ENCODE assay signal across 23 cellular contexts in genomic region chr6:150732765-150733539, GRCh38.
DNase-seq lines count a peak whose midpoint lies in the region; ATAC-seq and TF ChIP-seq lines count a peak whose summit lies in the region.
"Had no signal": no experiment of that assay in that cellular context is flagged by ENCODE, and none has a peak within 500 bp of the region (broad histone marks: within the 10 kb centered on the region; RNA-seq: fewer than 3 reads in every experiment).

No MANE protein-coding gene starts in this region.

- CTCF ChIA-PET in GM10248 (lab: Yijun Ruan, JAX), result interaction anchor here (1.2 kb wide), 1 partner anchor 316 kb away, joined by 3 read pairs; no protein-coding TSS in a partner anchor

- H3K27ac Mint-ChIP-seq in activated naive CD8-positive, alpha-beta T cell treated with anti-CD3 and anti-CD28 coated beads for 36 hours, result no peak overlapping the region
- H3K27ac Mint-ChIP-seq: activated T-helper 2 cell treated with anti-CD3 and anti-CD28 coated beads, Interferon-gamma antibody, Interleukin-2, Interleukin-4, amounts not matched to agents 10 μg/mL and 5 μg/mL and 100 μg/mL, durations not matched to agents 14 hours and 24 hours and 36 hours; CD4-positive, alpha-beta memory T cell; mesothelial cell of epicardium; neural progenitor cell; stimulated activated naive CD8-positive, alpha-beta T cell treated with anti-CD3 and anti-CD28 coated beads, Interleukin-15, Interleukin-2, amounts not matched to agents 100 ng/mL and 50 ng/mL, for 24 hours; T-cell; WTC11 had no signal

- TF ChIP-seq CTCF in GM10248 (IDR thresholded peaks at IDR 0.05; ENCODE audit: control extremely low read depth, extremely low read depth, low read depth, missing control alignments), result no peak
- no peak for TF ChIP-seq CTCF in OCI-LY1 (IDR thresholded peaks at IDR 0.05; ENCODE audit: low read length)
- TF ChIP-seq CTCF in left ventricle myocardium inferior (IDR thresholded peaks at IDR 0.05; ENCODE audit: borderline replicate concordance), result no peak

- H3K79me2 ChIP-seq in OCI-LY1 (ENCODE audit: insufficient read depth, low read length), result peaks cover 78% of the 10 kb centered on the region

- no peaks in the 10 kb centered on the region for H3K9me2 ChIP-seq in OCI-LY1 (ENCODE audit: low read depth, low read length)

- POLR2A ChIA-PET in GM10248 (lab: Yijun Ruan, JAX), result no interaction called here

- no peaks in the 10 kb centered on the region for H3K27me3 Mint-ChIP-seq in activated naive CD8-positive, alpha-beta T cell treated with anti-CD3 and anti-CD28 coated beads for 36 hours
- H3K27me3 Mint-ChIP-seq: CD4-positive, alpha-beta memory T cell; stimulated activated naive CD8-positive, alpha-beta T cell treated with anti-CD3 and anti-CD28 coated beads, Interleukin-15, Interleukin-2, amounts not matched to agents 100 ng/mL and 50 ng/mL, for 24 hours; T-cell had no signal

- H3K4me3 Mint-ChIP-seq in activated naive CD8-positive, alpha-beta T cell treated with anti-CD3 and anti-CD28 coated beads for 36 hours, result no peak overlapping the region
- H3K4me3 Mint-ChIP-seq: CD4-positive, alpha-beta memory T cell; mesothelial cell of epicardium; neural progenitor cell; stimulated activated naive CD8-positive, alpha-beta T cell treated with anti-CD3 and anti-CD28 coated beads, Interleukin-15, Interleukin-2, amounts not matched to agents 100 ng/mL and 50 ng/mL, for 24 hours; T-cell; WTC11 had no signal

- H3K9me3 ChIP-seq in OCI-LY1 (ENCODE audit: low read length) (no peaks in the 10 kb centered on the region), left ventricle myocardium inferior (replicated peaks) (no peaks in the 10 kb centered on the region)
- H3K9me3 ChIP-seq: HAP-1 had no signal

- no peaks in the 10 kb centered on the region for H3K36me3 Mint-ChIP-seq in activated naive CD8-positive, alpha-beta T cell treated with anti-CD3 and anti-CD28 coated beads for 36 hours
- H3K36me3 Mint-ChIP-seq: T-cell, WTC11 had no signal

- no peaks in the 10 kb centered on the region for H3K9me3 Mint-ChIP-seq in activated naive CD8-positive, alpha-beta T cell treated with anti-CD3 and anti-CD28 coated beads for 36 hours
- H3K9me3 Mint-ChIP-seq: activated T-helper 2 cell treated with anti-CD3 and anti-CD28 coated beads, Interferon-gamma antibody, Interleukin-2, Interleukin-4, amounts not matched to agents 10 μg/mL and 5 μg/mL and 100 μg/mL, durations not matched to agents 14 hours and 24 hours and 36 hours; CD4-positive, alpha-beta memory T cell; mesothelial cell of epicardium; stimulated activated naive CD8-positive, alpha-beta T cell treated with anti-CD3 and anti-CD28 coated beads, Interleukin-15, Interleukin-2, amounts not matched to agents 100 ng/mL and 50 ng/mL, for 24 hours; T-cell had no signal

- H3K4me1 Mint-ChIP-seq in activated naive CD8-positive, alpha-beta T cell treated with anti-CD3 and anti-CD28 coated beads for 36 hours, result no peaks in the 10 kb centered on the region
- H3K4me1 Mint-ChIP-seq: neural progenitor cell, T-cell, WTC11 had no signal

- no peaks in the 10 kb centered on the region for H3F3A ChIP-seq in OCI-LY1 (ENCODE audit: insufficient read depth, low read length)

- no peak overlapping the region for H3K9ac ChIP-seq in OCI-LY1 (ENCODE audit: low read length)
- H3K9ac ChIP-seq: neural progenitor cell had no signal

- H3K4me2 ChIP-seq in OCI-LY1 (ENCODE audit: low read length), result no peak overlapping the region
- H3K4me2 ChIP-seq: neural progenitor cell had no signal

- H3K4me1 ChIP-seq in OCI-LY1 (ENCODE audit: insufficient read depth, low read length, severe bottlenecking), result peaks cover 13% of the 10 kb centered on the region
- peaks cover 12% of the 10 kb centered on the region for H3K4me1 ChIP-seq in left ventricle myocardium inferior
- H3K4me1 ChIP-seq: neural progenitor cell had no signal

- no peak overlapping the region for H2AFZ ChIP-seq in OCI-LY1 (ENCODE audit: low read length)
- H2AFZ ChIP-seq: neural progenitor cell had no signal

- ATAC-seq in GM18907 (IDR thresholded peaks at IDR 0.05; ENCODE audit: unreplicated experiment) (peak; percentile 65), HG02642 (IDR thresholded peaks at IDR 0.05; ENCODE audit: poor library complexity, unreplicated experiment) (peak; percentile 55)
- ATAC-seq: T-cell, WTC11 had no signal

- no peaks in the 10 kb centered on the region for H4K20me1 ChIP-seq in OCI-LY1 (ENCODE audit: insufficient read depth, low read length)

- H3K4me3 ChIP-seq in OCI-LY1 (ENCODE audit: low read depth, low read length, poor library complexity, severe bottlenecking) (no peak overlapping the region), left ventricle myocardium inferior (no peak overlapping the region)
- H3K4me3 ChIP-seq: HAP-1, neural progenitor cell had no signal

- H3K27ac ChIP-seq in OCI-LY1 (ENCODE audit: low read depth, low read length, poor library complexity, severe bottlenecking) (peak overlapping the region; percentile 5), left ventricle myocardium inferior (replicated peaks) (no peak overlapping the region)
- H3K27ac ChIP-seq: neural progenitor cell had no signal

- H3K36me3 ChIP-seq in OCI-LY1 (ENCODE audit: insufficient read depth, low read length) (peaks cover 87% of the 10 kb centered on the region), left ventricle myocardium inferior (peaks cover 10% of the 10 kb centered on the region)
- H3K36me3 ChIP-seq: neural progenitor cell had no signal

- DNase-seq in GM10248 (ENCODE audit: extremely low spot score) (peak; percentile 22), NCI-H146 (lab: John Stamatoyannopoulos, UW) (no peak), left ventricle myocardium inferior (no peak)
- DNase-seq in activated naive CD8-positive, alpha-beta T cell treated with anti-CD3 and anti-CD28 coated beads for 36 hours, result no peak
- DNase-seq in stimulated activated naive CD4-positive, alpha-beta T cell treated with Interleukin-2 at 50 U/mL for 16 hours (lab: John Stamatoyannopoulos, UW), result no peak
- DNase-seq: activated CD8-positive, alpha-beta memory T cell treated with anti-CD3 and anti-CD28 coated beads for 24 hours; caudate nucleus; CD4-positive, alpha-beta memory T cell; DND-41; effector memory CD4-positive, alpha-beta T cell; kidney; NCI-H1417 treated with DMSO at 0.1 percent for 48 hours; NCI-H2227 treated with DMSO at 0.1 percent for 48 hours; T-cell had no signal

- H3K27me3 ChIP-seq in OCI-LY1 (ENCODE audit: insufficient read depth, low read length), result no peaks in the 10 kb centered on the region
- H3K27me3 ChIP-seq in left ventricle myocardium inferior (ENCODE audit: low read depth), result no peaks in the 10 kb centered on the region
- H3K27me3 ChIP-seq: neural progenitor cell had no signal

- intact Hi-C loops in left ventricle myocardium inferior (cut with micrococcal nuclease), result no loop called here
